In genomic region chr5:58127486-58128220, GRCh38 we compare ENCODE assay signal across 18 cellular contexts.
DNase-seq lines count a peak whose midpoint lies in the region; ATAC-seq and TF ChIP-seq lines count a peak whose summit lies in the region.
"Had no signal": no experiment of that assay in that cellular context is flagged by ENCODE, and none has a peak within 500 bp of the region (broad histone marks: within the 10 kb centered on the region; RNA-seq: fewer than 3 reads in every experiment).

No MANE protein-coding gene starts in this region.

- no peaks in the 10 kb centered on the region for H3K36me3 Mint-ChIP-seq in chondrocyte (ENCODE audit: low read depth)

- H3K36me3 ChIP-seq in thyroid gland: no peaks in the 10 kb centered on the region
- H3K36me3 ChIP-seq: tibial nerve had no signal

- H3K27ac ChIP-seq in thyroid gland: peak overlapping the region; percentile 21 to 49 (median 31)
- H3K27ac ChIP-seq: SK-N-MC had no signal

- WGBS in thyroid gland, 2 donors: 36 to 37% methylated on average over 11 of the region's 11 CpGs

- no peaks in the 10 kb centered on the region for H3K9me3 ChIP-seq in thyroid gland
- H3K9me3 ChIP-seq: tibial nerve had no signal

- peaks cover 5 to 6% of the 10 kb centered on the region in 2 donors for H3K4me1 ChIP-seq in thyroid gland

- peak; percentile 47 for DNase-seq in NCI-H524 treated with DMSO at 0.1 percent for 48 hours (lab: John Stamatoyannopoulos, UW)
- no peak for DNase-seq in chondrocyte (ENCODE audit: low spot score)
- peak; percentile 87 for DNase-seq in kidney tubule cell (ENCODE audit: low spot score)
- DNase-seq in thyroid gland: no peak
- DNase-seq in islet precursor cell: no peak
- DNase-seq: activated CD8-positive, alpha-beta T cell treated with anti-CD3 and anti-CD28 coated beads, Interleukin-2, amount 10 ng/mL, durations not matched to agents 7 days and 5 days; amygdala; CD4-positive, alpha-beta T cell; effector CD8-positive, alpha-beta T cell; NCI-H1105; NCI-H2227 treated with DMSO at 0.1 percent for 48 hours; stimulated activated CD4-positive, alpha-beta T cell treated with anti-CD3 and anti-CD28 coated beads, Interleukin-2, amount 100 ng/mL, for 24 hours; stimulated activated CD8-positive, alpha-beta memory T cell treated with anti-CD3 and anti-CD28 coated beads, Interleukin-4, amount 100 ng/mL, for 48 hours had no signal

- no peak overlapping the region for H3K4me3 Mint-ChIP-seq in chondrocyte (ENCODE audit: unreplicated experiment)
- H3K4me3 Mint-ChIP-seq: activated CD8-positive, alpha-beta T cell treated with anti-CD3 and anti-CD28 coated beads, Interleukin-2, amount 10 ng/mL, durations not matched to agents 7 days and 5 days; CD4-positive, alpha-beta T cell had no signal

- intact Hi-C loops in thyroid gland (cut with DNase I): no loop called here

- TF ChIP-seq CTCF in chondrocyte (IDR thresholded peaks at IDR 0.05) (no peak), thyroid gland (IDR thresholded peaks at IDR 0.05) (no peak)

- H3K4me1 Mint-ChIP-seq in chondrocyte (ENCODE audit: low read depth): peaks cover 24% of the 10 kb centered on the region

- peak overlapping the region; percentile 50 for H3K27ac Mint-ChIP-seq in chondrocyte (ENCODE audit: unreplicated experiment)
- H3K27ac Mint-ChIP-seq: activated CD8-positive, alpha-beta T cell treated with anti-CD3 and anti-CD28 coated beads, Interleukin-2, amount 10 ng/mL, durations not matched to agents 7 days and 5 days; activated T-helper 2 cell treated with anti-CD3 and anti-CD28 coated beads, Interferon-gamma antibody, Interleukin-2, Interleukin-4, amounts not matched to agents 10 μg/mL and 5 μg/mL and 100 μg/mL, durations not matched to agents 14 hours and 24 hours and 36 hours; CD4-positive, alpha-beta T cell had no signal

- no peak for ATAC-seq in HG03457 (IDR thresholded peaks at IDR 0.05; ENCODE audit: unreplicated experiment)
- no peak for ATAC-seq in GM18873 (IDR thresholded peaks at IDR 0.05; ENCODE audit: low FRiP score, unreplicated experiment)
- ATAC-seq: activated CD8-positive, alpha-beta T cell treated with anti-CD3 and anti-CD28 coated beads, Interleukin-2, amount 10 ng/mL, durations not matched to agents 7 days and 5 days had no signal

- no peaks in the 10 kb centered on the region for H3K9me3 Mint-ChIP-seq in chondrocyte (ENCODE audit: low read depth)
- H3K9me3 Mint-ChIP-seq: activated T-helper 2 cell treated with anti-CD3 and anti-CD28 coated beads, Interferon-gamma antibody, Interleukin-2, Interleukin-4, amounts not matched to agents 10 μg/mL and 5 μg/mL and 100 μg/mL, durations not matched to agents 14 hours and 24 hours and 36 hours; CD4-positive, alpha-beta T cell had no signal

- no peak overlapping the region for H3K4me3 ChIP-seq in thyroid gland (replicated peaks in 1 of 3)
- H3K4me3 ChIP-seq: SK-N-MC, tibial nerve had no signal

- no peaks in the 10 kb centered on the region for H3K27me3 Mint-ChIP-seq in chondrocyte (ENCODE audit: low read depth)
- H3K27me3 Mint-ChIP-seq: CD4-positive, alpha-beta T cell had no signal

- no peak for TF ChIP-seq POLR2A in thyroid gland (IDR thresholded peaks at IDR 0.05)

- H3K27me3 ChIP-seq in thyroid gland: no peaks in the 10 kb centered on the region
- H3K27me3 ChIP-seq: tibial nerve had no signal

Comparison
In these comparisons a context has a peak if more than half of its experiments do, and no peak if none do; other contexts are left out.
1. DNase-seq: peak in NCI-H524 treated with DMSO at 0.1 percent for 48 hours (single experiment) and kidney tubule cell (single experiment); none in chondrocyte (single experiment), thyroid gland (0 of 2) and islet precursor cell (single experiment).